Comparison of ENCODE assay signal across 10 cellular contexts in the genomic region with DNA sequence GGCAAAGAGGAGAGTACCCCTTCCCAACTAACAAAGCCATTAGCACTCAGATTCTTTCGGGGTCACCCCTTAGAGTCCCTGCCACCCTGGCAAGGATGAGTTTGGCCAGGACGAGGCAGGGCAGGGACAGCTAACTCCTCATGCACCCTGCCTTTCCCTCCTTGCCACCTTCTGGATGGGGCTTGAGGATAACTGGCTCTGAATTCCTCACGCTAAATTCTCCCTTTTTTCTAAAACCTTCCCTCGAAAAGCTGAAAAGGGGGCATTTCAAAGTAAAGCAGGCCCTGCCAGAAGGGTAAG. TPM values are rescaled to one million over a fixed set of nuclear protein-coding genes. Genes with fewer than 3 reads are reported as not detected.
A peak's percentile ranks its signal among the peaks of the same experiment; 100 is the strongest.
DNase-seq lines count a peak whose midpoint lies in the region; ATAC-seq, FAIRE-seq and TF ChIP-seq lines count a peak whose summit lies in the region.
"Had no signal": no experiment of that assay in that cellular context is flagged by ENCODE, and none has a peak within 500 bp of the region (broad histone marks: within the 10 kb centered on the region; RNA-seq: fewer than 3 reads in every experiment).

No MANE protein-coding gene starts in this region.

- DNase-seq in heart right ventricle (no peak), Right ventricle myocardium inferior (ENCODE audit: missing footprints) (no peak), testis (no peak), GM12892 (ENCODE audit: insufficient read length) (no peak)
- DNase-seq in naive thymus-derived CD8-positive, alpha-beta T cell, result no peak

- POLR2A ChIA-PET in naive thymus-derived CD8-positive, alpha-beta T cell (lab: Charles Lee), result interaction anchor here (0.9 to 1.8 kb wide), 10 partner anchors 8 to 98 kb away, joined by 3 to 10 read pairs (median 5); partner anchors contain the start of gene AAAS

- H3K9me3 ChIP-seq in heart right ventricle (no peaks in the 10 kb centered on the region), testis (no peaks in the 10 kb centered on the region)

- H3K36me3 Mint-ChIP-seq in naive thymus-derived CD8-positive, alpha-beta T cell, result peaks cover 0 to 3% (median 0%) of the 10 kb centered on the region in 3 donors

- H3K4me3 ChIP-seq in heart right ventricle (no peak overlapping the region), testis (no peak overlapping the region)

- ATAC-seq in heart right ventricle, result no peak
- no peak for ATAC-seq in Right ventricle myocardium inferior
- ATAC-seq in naive thymus-derived CD8-positive, alpha-beta T cell, result no peak
- no peak for ATAC-seq in HG02678 (IDR thresholded peaks at IDR 0.05; ENCODE audit: unreplicated experiment)
- ATAC-seq in GM19324 (IDR thresholded peaks at IDR 0.05; ENCODE audit: low FRiP score, unreplicated experiment), result no peak

- H3K4me1 Mint-ChIP-seq in naive thymus-derived CD8-positive, alpha-beta T cell, result peaks cover 50 to 70% (median 66%) of the 10 kb centered on the region in 4 donors

- H3K36me3 ChIP-seq in heart right ventricle (peaks cover 0 to 7% (median 0%) of the 10 kb centered on the region in 9 donors), testis (ENCODE audit: low read depth, missing control alignments) (no peaks in the 10 kb centered on the region)
- H3K36me3 ChIP-seq: brain microvascular endothelial cell had no signal

- WGBS in heart right ventricle, 2 donors, result 48 to 61% methylated on average over 4 of the region's 4 CpGs
- WGBS in testis, 2 donors, result 54 to 62% methylated on average over 4 of the region's 4 CpGs

- H3K4me1 ChIP-seq in heart right ventricle, result peaks cover 9 to 61% (median 40%) of the 10 kb centered on the region in 9 donors
- peaks cover 17% of the 10 kb centered on the region for H3K4me1 ChIP-seq in testis

- TF ChIP-seq POLR2A in testis (IDR thresholded peaks at IDR 0.05) (no peak), GM12892 (IDR thresholded peaks at IDR 0.05; ENCODE audit: low read depth, low read length) (no peak)

- H3K4me3 Mint-ChIP-seq in naive thymus-derived CD8-positive, alpha-beta T cell, result peak overlapping the region; percentile 73 to 98 (median 80)

- no peaks in the 10 kb centered on the region for H3K9me3 Mint-ChIP-seq in naive thymus-derived CD8-positive, alpha-beta T cell

- intact Hi-C loops in heart right ventricle (cut with DNase I), result no loop called here
- intact Hi-C loops in Right ventricle myocardium inferior (cut with DNase I), result no loop called here
- intact Hi-C loops in testis (cut with DNase I; ENCODE audit: low total_unique reads), result no loop called here

- no peak for FAIRE-seq in GM12892 (lab: Jason Lieb, UNC)
- FAIRE-seq: islet of Langerhans had no signal

- no peak for TF ChIP-seq CTCF in heart right ventricle (IDR thresholded peaks at IDR 0.05)
- no peak for TF ChIP-seq CTCF in testis (IDR thresholded peaks at IDR 0.05)

- no peaks in the 10 kb centered on the region for H3K27me3 Mint-ChIP-seq in naive thymus-derived CD8-positive, alpha-beta T cell

- H3K27me3 ChIP-seq in heart right ventricle (no peaks in the 10 kb centered on the region), testis (no peaks in the 10 kb centered on the region)
- H3K27me3 ChIP-seq: brain microvascular endothelial cell had no signal

- H3K27ac ChIP-seq in heart right ventricle (peak overlapping the region in 9 of 10 donors; percentile 96 to 100 (median 99)), cingulate gyrus (ENCODE audit: low read depth, low read length) (peak overlapping the region; percentile 29), testis (no peak overlapping the region)
- H3K27ac ChIP-seq: brain microvascular endothelial cell had no signal

- H3K27ac Mint-ChIP-seq in naive thymus-derived CD8-positive, alpha-beta T cell, result peak overlapping the region; percentile 75 to 91 (median 87)

RNA-seq across cellular contexts. Expression of gene RARG, which starts 9.1 kb away (rescaled TPM):
- total RNA-seq in heart right ventricle (10 to 100 TPM in 8 of 10 donors, 1 to 10 TPM in 2; 7.0 to 21.7 (median 13.9) TPM), Right ventricle myocardium inferior (18.2 TPM), testis (10 to 100 TPM; 12.1 to 12.5 TPM)
- polyA plus RNA-seq in heart right ventricle (10 to 100 TPM in 1 of 2 donors, 1 to 10 TPM in 1; 7.8 to 11.7 TPM), testis (ENCODE audit: insufficient read depth, low read depth, low replicate concordance) (13.6 TPM)
- 10 to 100 TPM; 57.8 to 60.4 TPM for total RNA-seq in naive thymus-derived CD8-positive, alpha-beta T cell
- polyA plus RNA-seq in naive thymus-derived CD8-positive, alpha-beta T cell, result 10 to 100 TPM in 1 of 3 donors, 1 to 10 TPM in 2; 1.6 to 12.7 (median 3.8) TPM
- 1.9 TPM for polyA plus RNA-seq in GM12892 (2012; ENCODE audit: missing spikeins)

RNA-seq across cellular contexts. Expression of gene ITGB7, which starts 15.9 kb away (rescaled TPM):
- total RNA-seq in heart right ventricle (1 to 10 TPM in 7 of 10 donors, under 1 TPM in 3; 0.56 to 8.4 (median 1.1) TPM), Right ventricle myocardium inferior (0.76 TPM), testis (1 to 10 TPM in 1 of 2 donors, under 1 TPM in 1; 0.24 to 1.2 TPM)
- polyA plus RNA-seq in heart right ventricle (under 1 TPM; 0.55 to 0.73 TPM), testis (ENCODE audit: insufficient read depth, low read depth, low replicate concordance) (3.7 TPM)
- total RNA-seq in naive thymus-derived CD8-positive, alpha-beta T cell, result 100 to 1,000 TPM; 353 to 362 TPM
- 100 to 1,000 TPM; 202 to 219 (median 206) TPM for polyA plus RNA-seq in naive thymus-derived CD8-positive, alpha-beta T cell
- 103 TPM for polyA plus RNA-seq in GM12892 (2012; ENCODE audit: missing spikeins)

RNA-seq across cellular contexts. Expression of gene CSAD, which starts 42.2 kb away (rescaled TPM):
- total RNA-seq in heart right ventricle (10 to 100 TPM in 3 of 10 donors, 1 to 10 TPM in 7; 8.3 to 15.1 (median 9.5) TPM), Right ventricle myocardium inferior (10.8 TPM), testis (10 to 100 TPM; 73.9 to 93.7 TPM)
- polyA plus RNA-seq in heart right ventricle (10 to 100 TPM in 1 of 2 donors, 1 to 10 TPM in 1; 8.0 to 76.4 TPM), testis (ENCODE audit: insufficient read depth, low read depth, low replicate concordance) (34.9 TPM)
- total RNA-seq in naive thymus-derived CD8-positive, alpha-beta T cell, result 10 to 100 TPM; 50.8 to 53.4 TPM
- 1 to 10 TPM; 1.1 to 1.3 (median 1.2) TPM for polyA plus RNA-seq in naive thymus-derived CD8-positive, alpha-beta T cell
- 14.2 TPM for polyA plus RNA-seq in GM12892 (2012; ENCODE audit: missing spikeins)

RNA-seq across cellular contexts. Expression of gene ZNF740, which starts 42.4 kb away (rescaled TPM):
- total RNA-seq in heart right ventricle (10 to 100 TPM; 13.8 to 28.9 (median 20.4) TPM), Right ventricle myocardium inferior (31.5 TPM), testis (10 to 100 TPM; 19.8 to 27.2 TPM)
- polyA plus RNA-seq in heart right ventricle (1 to 10 TPM; 2.7 to 8.2 TPM), testis (ENCODE audit: insufficient read depth, low read depth, low replicate concordance) (15.6 TPM)
- 100 to 1,000 TPM; 112 to 113 TPM for total RNA-seq in naive thymus-derived CD8-positive, alpha-beta T cell
- polyA plus RNA-seq in naive thymus-derived CD8-positive, alpha-beta T cell, result 1 to 10 TPM; 2.8 to 3.5 (median 3.1) TPM
- polyA plus RNA-seq in GM12892 (2012; ENCODE audit: missing spikeins), result 13.7 TPM

RNA-seq across cellular contexts. Expression of gene ESPL1, which starts 45.1 kb away (rescaled TPM):
- 1 to 10 TPM in 2 of 10 donors, under 1 TPM in 8; 0.04 to 3.1 (median 0.36) TPM for total RNA-seq in heart right ventricle
- under 1 TPM; 0.13 to 0.29 TPM for polyA plus RNA-seq in heart right ventricle
- total RNA-seq in Right ventricle myocardium inferior, result 0.97 TPM
- under 1 TPM; 0.27 to 0.81 TPM for total RNA-seq in naive thymus-derived CD8-positive, alpha-beta T cell
- not detected for polyA plus RNA-seq in naive thymus-derived CD8-positive, alpha-beta T cell
- 10 to 100 TPM; 16.5 to 24.5 TPM for total RNA-seq in testis
- 30.5 TPM for polyA plus RNA-seq in testis (ENCODE audit: insufficient read depth, low read depth, low replicate concordance)
- polyA plus RNA-seq in GM12892 (2012; ENCODE audit: missing spikeins), result 12.5 TPM

Comparison
In these comparisons a context has a peak if more than half of its experiments do, and no peak if none do; other contexts are left out.
1. H3K27ac ChIP-seq: peak in heart right ventricle (9 of 10) and cingulate gyrus (single experiment); none in testis (0 of 2).
2. RNA of gene ITGB7, which starts 15.9 kb away (total RNA-seq): 353 to 362 TPM in naive thymus-derived CD8-positive, alpha-beta T cell; 0.24 to 1.2 TPM in testis, 0.56 to 8.4 TPM in heart right ventricle and 0.76 TPM in Right ventricle myocardium inferior (single experiment); every median in the first group is over 10 times any median in the second.